In genomic region chr17:55751720-55752250, GRCh38 we compare ENCODE assay signal across 8 cellular contexts. TPM values are rescaled to one million over a fixed set of nuclear protein-coding genes. Genes with fewer than 3 reads are reported as not detected.
DNase-seq lines count a peak whose midpoint lies in the region; ATAC-seq and TF ChIP-seq lines count a peak whose summit lies in the region.

No MANE protein-coding gene starts in this region.

- H3K36me3 ChIP-seq in heart right ventricle (peaks cover 0 to 17% (median 0%) of the 10 kb centered on the region in 9 donors), mesodermal cell (ENCODE audit: control insufficient read depth, insufficient read depth, low read length) (peaks cover 16% of the 10 kb centered on the region), urinary bladder (ENCODE audit: insufficient read depth) (peaks cover 2% of the 10 kb centered on the region)

- no peak for TF ChIP-seq CTCF in heart right ventricle (IDR thresholded peaks at IDR 0.05)
- no peak for TF ChIP-seq CTCF in MCF 10A (IDR thresholded peaks at IDR 0.05; ENCODE audit: unreplicated experiment)
- TF ChIP-seq CTCF in GM10266 (IDR thresholded peaks at IDR 0.05; ENCODE audit: control insufficient read depth, insufficient read depth, low read depth, missing control alignments), result no peak

- POLR2A ChIA-PET in MCF 10A (lab: Yijun Ruan, JAX), result interaction anchor here (0.6 to 1.6 kb wide), 9 partner anchors 9 to 1838 kb away, joined by 3 to 8 read pairs (median 3); no protein-coding TSS in a partner anchor

- no peak for DNase-seq in heart right ventricle
- no peak for DNase-seq in cardiac septum (ENCODE audit: low spot score)
- no peak for DNase-seq in MCF 10A (ENCODE audit: unreplicated experiment)
- no peak for DNase-seq in GM10266 (ENCODE audit: extremely low spot score)
- no peak for DNase-seq in NCI-H2081 treated with DMSO at 0.1 percent for 48 hours (lab: John Stamatoyannopoulos, UW)

- no peak for ATAC-seq in heart right ventricle
- ATAC-seq in GM18867 (IDR thresholded peaks at IDR 0.05; ENCODE audit: unreplicated experiment), result no peak

- TSS peak; percentile 43 for BruUV-seq in MCF 10A (replicated peaks; lab: Mats Ljungman, UMichigan)

- H3K27me3 Mint-ChIP-seq in MCF 10A (ENCODE audit: insufficient read depth, unreplicated experiment), result no peaks in the 10 kb centered on the region

- no peaks in the 10 kb centered on the region for H3K9me3 Mint-ChIP-seq in MCF 10A (ENCODE audit: unreplicated experiment)

- peak overlapping the region; percentile 63 for H3K27ac Mint-ChIP-seq in MCF 10A (ENCODE audit: low read depth, unreplicated experiment)

- peaks cover 6 to 25% (median 17%) of the 10 kb centered on the region in 9 donors for H3K4me1 ChIP-seq in heart right ventricle
- peaks cover 9% of the 10 kb centered on the region for H3K4me1 ChIP-seq in mesodermal cell (ENCODE audit: control insufficient read depth, insufficient read depth, low read length, poor library complexity, severe bottlenecking)
- H3K4me1 ChIP-seq in urinary bladder (ENCODE audit: insufficient read depth), result no peaks in the 10 kb centered on the region

- H3K36me3 Mint-ChIP-seq in MCF 10A (ENCODE audit: insufficient read depth, unreplicated experiment), result no peaks in the 10 kb centered on the region

- peaks cover 19% of the 10 kb centered on the region for H3K4me1 Mint-ChIP-seq in MCF 10A (ENCODE audit: insufficient read depth, unreplicated experiment)

- CTCF ChIA-PET in MCF 10A (lab: Yijun Ruan, JAX), result interaction anchor here (0.6 to 3.0 kb wide), 10 partner anchors 10 to 1139 kb away, joined by 3 to 20 read pairs (median 5); no protein-coding TSS in a partner anchor

- H3K27me3 ChIP-seq in heart right ventricle, result no peaks in the 10 kb centered on the region

- H3K9me3 ChIP-seq in heart right ventricle (no peaks in the 10 kb centered on the region), mesodermal cell (ENCODE audit: control insufficient read depth, low read length) (no peaks in the 10 kb centered on the region)

- H3K4me3 ChIP-seq in heart right ventricle (peak overlapping the region; percentile 74 to 93 (median 81)), mesodermal cell (ENCODE audit: extremely low read depth, insufficient read depth, low read length, poor library complexity, severe bottlenecking) (peak overlapping the region; percentile 73), urinary bladder (ENCODE audit: low read depth, low read length) (peak overlapping the region; percentile 79)

- H3K4me3 Mint-ChIP-seq in MCF 10A (ENCODE audit: unreplicated experiment), result peak overlapping the region; percentile 80

- intact Hi-C loops in heart right ventricle (cut with DNase I) (loop anchor here in 2 of 10 donors (10.0 kb wide), 2 partner anchors 327 to 337 kb away; partner anchors contain the start of gene MMD (in 1 of the 2)), cardiac septum (cut with DNase I) (no loop called here), MCF 10A (cut with micrococcal nuclease) (no loop called here)

- H3K27ac ChIP-seq in heart right ventricle (peak overlapping the region; percentile 85 to 96 (median 94)), mesodermal cell (ENCODE audit: low read depth, low read length, severe bottlenecking) (no peak overlapping the region), urinary bladder (ENCODE audit: low read depth) (no peak overlapping the region)

- whole genome bisulfite sequencing in heart right ventricle, 2 donors, result 62 to 64% methylated on average over 4 of the region's 4 CpGs
- 72 to 73% methylated on average over 3 to 4 of the region's 4 CpGs for WGBS in mesodermal cell (ENCODE audit: insufficient coverage in 2 of 2), 2 experiments
- WGBS in urinary bladder, result 61% methylated on average over 4 of the region's 4 CpGs

RNA-seq across cellular contexts. Expression of gene PCTP, which starts 0.9 kb away (rescaled TPM):
- 10 to 100 TPM; 13.6 to 23.3 (median 19.9) TPM for total RNA-seq in heart right ventricle
- 10 to 100 TPM; 11.8 to 14.1 TPM for polyA plus RNA-seq in heart right ventricle
- total RNA-seq in cardiac septum, result 13.2 TPM
- total RNA-seq in MCF 10A (2022), result 10.2 and 11.9 TPM in 2 replicates
- polyA plus RNA-seq in mesodermal cell (2013, experiment 1 of 2), result 40.8 TPM
- polyA plus RNA-seq in mesodermal cell (2013, experiment 2 of 2), result 35.8 TPM
- total RNA-seq in urinary bladder, result 16.7 TPM
- 20.0 TPM for polyA plus RNA-seq in urinary bladder

RNA-seq across cellular contexts. Expression of gene TMEM100, which starts 29.1 kb away (rescaled TPM):
- total RNA-seq in heart right ventricle, result 10 to 100 TPM in 1 of 10 donors, 1 to 10 TPM in 9; 1.6 to 12.1 (median 5.7) TPM
- polyA plus RNA-seq in heart right ventricle, result 1 to 10 TPM; 6.4 to 8.3 TPM
- total RNA-seq in cardiac septum, result 5.2 TPM
- total RNA-seq in MCF 10A (2022), result 1.1 and 1.7 TPM in 2 replicates
- 86.9 TPM for polyA plus RNA-seq in mesodermal cell (2013, experiment 1 of 2)
- polyA plus RNA-seq in mesodermal cell (2013, experiment 2 of 2), result 98.4 TPM
- total RNA-seq in urinary bladder, result 36.0 TPM
- polyA plus RNA-seq in urinary bladder, result 15.3 TPM

Comparison
In these comparisons a context has a peak if more than half of its experiments do, and no peak if none do; other contexts are left out.
1. H3K27ac ChIP-seq: peak in heart right ventricle (10 of 10); none in mesodermal cell (single experiment) and urinary bladder (single experiment).
2. Peak in every context shown above with its lines, with median percentiles within 50 percentile points of each other: H3K4me3 ChIP-seq.